Comparison of ENCODE assay signal across 9 cellular contexts in genomic region chr11:45646275-45646970, GRCh38. TPM values are rescaled to one million over a fixed set of nuclear protein-coding genes. Genes with fewer than 3 reads are reported as not detected.
A peak's percentile ranks its signal among the peaks of the same experiment; 100 is the strongest.
DNase-seq lines count a peak whose midpoint lies in the region; ATAC-seq, FAIRE-seq and TF ChIP-seq lines count a peak whose summit lies in the region.
"Had no signal": no experiment of that assay in that cellular context is flagged by ENCODE, and none has a peak within 500 bp of the region (broad histone marks: within the 10 kb centered on the region; RNA-seq: fewer than 3 reads in every experiment).

No MANE protein-coding gene starts in this region.

- no peaks in the 10 kb centered on the region for H3K9me3 Mint-ChIP-seq in HFFc6
- no peaks in the 10 kb centered on the region for H3K9me3 Mint-ChIP-seq in activated T-cell treated with anti-CD3 and anti-CD28 coated beads, Interleukin-2, amount 50 U/mL, for 24 hours

- no peaks in the 10 kb centered on the region for H3K4me1 Mint-ChIP-seq in HFFc6 (ENCODE audit: low read depth)
- peaks cover 12% of the 10 kb centered on the region for H3K4me1 Mint-ChIP-seq in activated T-cell treated with anti-CD3 and anti-CD28 coated beads, Interleukin-2, amount 50 U/mL, for 24 hours (ENCODE audit: low read depth)

- H3K27me3 Mint-ChIP-seq in HFFc6 (ENCODE audit: insufficient read depth), result peaks cover 27% of the 10 kb centered on the region
- peaks cover 34% of the 10 kb centered on the region for H3K27me3 Mint-ChIP-seq in activated T-cell treated with anti-CD3 and anti-CD28 coated beads, Interleukin-2, amount 50 U/mL, for 24 hours

- intact Hi-C loops in HepG2 (cut with micrococcal nuclease; ENCODE audit: unreplicated experiment), result no loop called here

- no peak for TF ChIP-seq RAD21 in HepG2 (CRISPR knock-in tag; IDR thresholded peaks at IDR 0.05)

- WGBS in HepG2 (ENCODE audit: low lambda C conversion rate), result 0% methylated on average over 1 of the region's 1 CpG

- POLR2A ChIA-PET in HepG2 (lab: Yijun Ruan, JAX), result no interaction called here

- FAIRE-seq in HepG2 (lab: Jason Lieb, UNC), result no peak

- no peaks in the 10 kb centered on the region for H4K20me1 ChIP-seq in HepG2 (ENCODE audit: insufficient read depth, low read length)

- no peaks in the 10 kb centered on the region for H3K36me3 Mint-ChIP-seq in HFFc6 (ENCODE audit: low read depth)
- no peaks in the 10 kb centered on the region for H3K36me3 Mint-ChIP-seq in activated T-cell treated with anti-CD3 and anti-CD28 coated beads, Interleukin-2, amount 50 U/mL, for 24 hours (ENCODE audit: low read depth)

- no peak overlapping the region for H3K27ac Mint-ChIP-seq in HFFc6
- H3K27ac Mint-ChIP-seq in activated T-cell treated with anti-CD3 and anti-CD28 coated beads, Interleukin-2, amount 50 U/mL, for 24 hours, result no peak overlapping the region

- H3K4me3 ChIP-seq in HepG2 (replicated peaks in 1 of 3; ENCODE audit: insufficient read depth in 1 of 3, low read depth in 2 of 3, low read length in 3 of 3), result no peak overlapping the region

- H2AFZ ChIP-seq in HepG2 (ENCODE audit: low read length), result no peak overlapping the region

- no peak overlapping the region for H3K27ac ChIP-seq in HepG2 (ENCODE audit: extremely low read length, insufficient read depth, low read length)

- no peaks in the 10 kb centered on the region for H3K36me3 ChIP-seq in HepG2 (replicated peaks in 1 of 2; ENCODE audit: control insufficient read depth in 1 of 2, insufficient read depth in 2 of 2, low read length in 2 of 2)

- no peaks in the 10 kb centered on the region for H3K79me2 ChIP-seq in HepG2 (ENCODE audit: insufficient read depth, low read length)

- no peak overlapping the region for H3K9ac ChIP-seq in HepG2 (ENCODE audit: insufficient read depth, low read depth, low read length)

- peak; percentile 47 for DNase-seq in ELR (ENCODE audit: low read depth)
- DNase-seq in HFFc6, result peak; percentile 48
- peak; percentile 22 for DNase-seq in activated T-cell treated with anti-CD3 and anti-CD28 coated beads, Interleukin-2, amount 50 U/mL, for 24 hours
- DNase-seq in HepG2 (ENCODE audit: low spot score), result no peak
- no peak for DNase-seq in NCI-H1694 (lab: John Stamatoyannopoulos, UW)
- no peak for DNase-seq in RPMI8226
- DNase-seq in foreskin melanocyte, result no peak
- DNase-seq: NCI-H1092 had no signal

- no peaks in the 10 kb centered on the region for H3K9me3 ChIP-seq in HepG2 (ENCODE audit: low read length)

- in situ Hi-C loops in HepG2 (cut with HindIII; ENCODE audit: extremely low pct_ligation_motif_present, low pct_unique_long_range_greater_than_20kb), result no loop called here

- no peak overlapping the region for H3K4me2 ChIP-seq in HepG2 (ENCODE audit: low read depth, low read length)

- BruUV-seq in HepG2 (replicated peaks; lab: Mats Ljungman, UMichigan), result no TSS peak

- CTCF ChIA-PET in HepG2 (lab: Yijun Ruan, JAX; ENCODE audit: low intra/inter-chr PET ratio, low total read pairs), result no interaction called here

- no peak for TF ChIP-seq CTCF in HFFc6 (IDR thresholded peaks at IDR 0.05)
- no peak for TF ChIP-seq CTCF in HepG2 (CRISPR knock-in tag; IDR thresholded peaks at IDR 0.05)

- H3K4me3 Mint-ChIP-seq in HFFc6, result no peak overlapping the region
- no peak overlapping the region for H3K4me3 Mint-ChIP-seq in activated T-cell treated with anti-CD3 and anti-CD28 coated beads, Interleukin-2, amount 50 U/mL, for 24 hours

- peaks cover 2 to 11% of the 10 kb centered on the region in 2 experiments; a peak in 4 of 5 replicates for H3K27me3 ChIP-seq in HepG2 (ENCODE audit: control insufficient read depth in 1 of 2, insufficient read depth in 2 of 2, low read length in 2 of 2)

- TF ChIP-seq EP300 in HepG2 (IDR thresholded peaks at IDR 0.05; ENCODE audit: low read depth in 2 of 2, low read length in 2 of 2), result no peak
- no peak for TF ChIP-seq EP300 in HepG2 (CRISPR knock-in tag; IDR thresholded peaks at IDR 0.05; ENCODE audit: borderline replicate concordance)

- TF ChIP-seq POLR2A in HepG2 (IDR thresholded peaks at IDR 0.05; ENCODE audit: insufficient read depth in 1 of 2, low read depth in 2 of 2, low read length in 2 of 2), result no peak

- ATAC-seq in HepG2, result peak; percentile 32; the same call in 1 of the 3 replicates
- ATAC-seq in GM18870 (IDR thresholded peaks at IDR 0.05; ENCODE audit: unreplicated experiment), result no peak

- no peaks in the 10 kb centered on the region for H3K4me1 ChIP-seq in HepG2 (ENCODE audit: insufficient read depth, low read length)

TF ChIP-seq in HepG2, 621 proteins besides CTCF, POLR2A, EP300 and RAD21:
- TF ChIP-seq PITX1 (CRISPR knock-in tag; IDR thresholded peaks at IDR 0.05) (no peak), ZNF143 (CRISPR knock-in tag; IDR thresholded peaks at IDR 0.05) (peak; percentile 82), ZNF878 (CRISPR knock-in tag; IDR thresholded peaks at IDR 0.05) (no peak), MATR3 (CRISPR knock-in tag; IDR thresholded peaks at IDR 0.05) (no peak), NFYC (CRISPR knock-in tag; IDR thresholded peaks at IDR 0.05) (peak; percentile 69), ZNF572 (CRISPR knock-in tag; IDR thresholded peaks at IDR 0.05) (no peak), THAP11 (CRISPR knock-in tag; IDR thresholded peaks at IDR 0.05) (peak; percentile 89), ZNF138 (CRISPR knock-in tag; IDR thresholded peaks at IDR 0.05; ENCODE audit: low read depth) (no peak), NFYB (CRISPR knock-in tag; IDR thresholded peaks at IDR 0.05) (peak; percentile 70)

RNA-seq across cellular contexts. Expression of gene CHST1, which starts 19.0 kb away (rescaled TPM):
- under 1 TPM in 3 of 6 experiments, not detected in 3; 0.09 to 0.14 (median 0.12) TPM for total RNA-seq in HFFc6 (2021; fragmentation: NEBNext Ultra II Directional; extraction: Animal tissue kit (Norgen Biotek cat#: 25700))
- not detected in 2 replicates for total RNA-seq in HepG2 (2016; rRNA removed; fragmentation: Illumina TruSeq; extraction: Trizol)
- not detected in 2 replicates for total RNA-seq in HepG2 (2016; cell fraction: cytosol; rRNA removed; fragmentation: Illumina TruSeq; extraction: Trizol; ENCODE audit: low read depth)
- total RNA-seq in HepG2 (2016; cell fraction: insoluble cytoplasmic fraction; rRNA removed; fragmentation: Illumina TruSeq; extraction: Trizol), result not detected in 2 replicates
- total RNA-seq in HepG2 (2016; cell fraction: membrane; rRNA removed; fragmentation: Illumina TruSeq; extraction: Trizol), result not detected in 2 replicates
- not detected in 2 replicates for total RNA-seq in HepG2 (2016; cell fraction: nucleus; rRNA removed; fragmentation: Illumina TruSeq; extraction: Trizol)
- not detected in 2 replicates for polyA plus RNA-seq in HepG2 (2011; rRNA removed)
- polyA plus RNA-seq in HepG2 (2011; cell fraction: cytosol; rRNA removed), result not detected in 2 replicates
- polyA plus RNA-seq in HepG2 (2011; cell fraction: nucleus; rRNA removed), result not detected in 2 replicates
- not detected in 2 replicates for polyA plus RNA-seq in HepG2 (2012)
- not detected in 2 replicates for polyA plus RNA-seq in HepG2 (2016; cell fraction: cytosol; fragmentation: Illumina TruSeq; extraction: Trizol; ENCODE audit: low read depth)
- not detected in 2 replicates for polyA plus RNA-seq in HepG2 (2016; cell fraction: insoluble cytoplasmic fraction; fragmentation: Illumina TruSeq; extraction: Trizol; ENCODE audit: low read depth)
- polyA plus RNA-seq in HepG2 (2016; cell fraction: membrane; fragmentation: Illumina TruSeq; extraction: Trizol; ENCODE audit: low read depth), result not detected in 2 replicates
- polyA plus RNA-seq in HepG2 (2016; cell fraction: nucleus; fragmentation: Illumina TruSeq; extraction: Trizol; ENCODE audit: insufficient read depth, low read depth), result not detected in 2 replicates
- not detected in 2 replicates for polyA minus RNA-seq in HepG2 (2011; rRNA and poly(A)+ RNA removed; ENCODE audit: low replicate concordance)
- polyA minus RNA-seq in HepG2 (2011; cell fraction: cytosol; rRNA and poly(A)+ RNA removed), result not detected in 2 replicates
- polyA minus RNA-seq in HepG2 (2011; cell fraction: nucleus; rRNA and poly(A)+ RNA removed), result not detected in 2 replicates

Comparison
In these comparisons a context has a peak if more than half of its experiments do, and no peak if none do; other contexts are left out.
1. DNase-seq: peak in ELR (single experiment), HFFc6 (single experiment) and activated T-cell treated with anti-CD3 and anti-CD28 coated beads, Interleukin-2, amount 50 U/mL, for 24 hours (single experiment); none in HepG2 (single experiment), NCI-H1694 (single experiment), RPMI8226 (single experiment) and foreskin melanocyte (single experiment).